In genomic region chr3:4794331-4794730, GRCh38 we compare ENCODE assay signal across 23 cellular contexts.
"Had no signal": no experiment of that assay in that cellular context is flagged by ENCODE, and none has a peak within 500 bp of the region (broad histone marks: within the 10 kb centered on the region; RNA-seq: fewer than 3 reads in every experiment).

No MANE protein-coding gene starts in this region.

- H3K27me3 ChIP-seq: esophagus squamous epithelium, ovary, right atrium auricular region, suprapubic skin, transverse colon had no signal

- H3K27ac Mint-ChIP-seq: activated CD4-positive, alpha-beta T cell treated with anti-CD3 and anti-CD28 coated beads, Interleukin-2, amount 10 ng/mL, durations not matched to agents 24 days and 14 days; activated CD8-positive, alpha-beta memory T cell treated with anti-CD3 and anti-CD28 coated beads, Interleukin-2, amount 10 ng/mL, durations not matched to agents 7 days and 5 days; activated CD8-positive, alpha-beta T cell treated with anti-CD3 and anti-CD28 coated beads for 36 hours; activated naive CD4-positive, alpha-beta T cell treated with anti-CD3 and anti-CD28 coated beads, Interleukin-2, amount 50 U/mL, for 72 hours; memory B cell; stimulated activated naive CD8-positive, alpha-beta T cell treated with anti-CD3 and anti-CD28 coated beads, Interleukin-15, amount 100 ng/mL, for 72 hours; T-helper 1 cell treated with Interleukin-12 subunit alpha and Interleukin-12 subunit beta and Interleukin-4 antibody, amounts not matched to agents 30 μg/mL and 1 μg/mL, for 36 hours had no signal

- H3K4me1 Mint-ChIP-seq: activated CD4-positive, alpha-beta T cell treated with anti-CD3 and anti-CD28 coated beads, Interleukin-2, amount 10 ng/mL, durations not matched to agents 24 days and 14 days; activated CD8-positive, alpha-beta memory T cell treated with anti-CD3 and anti-CD28 coated beads, Interleukin-2, amount 10 ng/mL, durations not matched to agents 7 days and 5 days; memory B cell; stimulated activated naive CD8-positive, alpha-beta T cell treated with anti-CD3 and anti-CD28 coated beads, Interleukin-15, amount 100 ng/mL, for 72 hours had no signal

- H3K36me3 ChIP-seq: ovary had no signal

- H3K9me3 ChIP-seq: ovary, prostate gland, suprapubic skin, transverse colon had no signal

- H3K27me3 Mint-ChIP-seq: activated CD4-positive, alpha-beta T cell treated with anti-CD3 and anti-CD28 coated beads, Interleukin-2, amount 10 ng/mL, durations not matched to agents 24 days and 14 days; activated CD8-positive, alpha-beta memory T cell treated with anti-CD3 and anti-CD28 coated beads, Interleukin-2, amount 10 ng/mL, durations not matched to agents 7 days and 5 days; activated CD8-positive, alpha-beta T cell treated with anti-CD3 and anti-CD28 coated beads for 36 hours; memory B cell; natural killer cell treated with Interleukin-12 subunit alpha and Interleukin-12 subunit beta and Interleukin-15 and Interleukin-18, amount 100 ng/mL, for 72 hours; stimulated activated naive CD8-positive, alpha-beta T cell treated with anti-CD3 and anti-CD28 coated beads, Interleukin-15, amount 100 ng/mL, for 72 hours had no signal

- H3K4me3 ChIP-seq: coronary artery, esophagus squamous epithelium, ovary, prostate gland, right atrium auricular region, skin epidermis, suprapubic skin, transverse colon had no signal

- H3K4me3 Mint-ChIP-seq: activated CD4-positive, alpha-beta T cell treated with anti-CD3 and anti-CD28 coated beads, Interleukin-2, amount 10 ng/mL, durations not matched to agents 24 days and 14 days; activated CD8-positive, alpha-beta memory T cell treated with anti-CD3 and anti-CD28 coated beads, Interleukin-2, amount 10 ng/mL, durations not matched to agents 7 days and 5 days; activated CD8-positive, alpha-beta T cell treated with anti-CD3 and anti-CD28 coated beads for 36 hours; immature natural killer cell; memory B cell; natural killer cell treated with Interleukin-12 subunit alpha and Interleukin-12 subunit beta and Interleukin-15 and Interleukin-18, amount 100 ng/mL, for 72 hours; stimulated activated naive CD8-positive, alpha-beta T cell treated with anti-CD3 and anti-CD28 coated beads, Interleukin-15, amount 100 ng/mL, for 72 hours; T-helper 1 cell treated with Interleukin-12 subunit alpha and Interleukin-12 subunit beta and Interleukin-4 antibody, amounts not matched to agents 30 μg/mL and 1 μg/mL, for 36 hours had no signal

- H3K9me3 Mint-ChIP-seq: activated CD4-positive, alpha-beta T cell treated with anti-CD3 and anti-CD28 coated beads, Interleukin-2, amount 10 ng/mL, durations not matched to agents 24 days and 14 days; activated naive CD4-positive, alpha-beta T cell treated with anti-CD3 and anti-CD28 coated beads, Interleukin-2, amount 50 U/mL, for 72 hours; immature natural killer cell; memory B cell; natural killer cell treated with Interleukin-12 subunit alpha and Interleukin-12 subunit beta and Interleukin-15 and Interleukin-18, amount 100 ng/mL, for 72 hours; stimulated activated naive CD8-positive, alpha-beta T cell treated with anti-CD3 and anti-CD28 coated beads, Interleukin-15, amount 100 ng/mL, for 72 hours had no signal

- H3K4me1 ChIP-seq: esophagus squamous epithelium, prostate gland, suprapubic skin, transverse colon had no signal

- DNase-seq: activated CD4-positive, alpha-beta T cell treated with anti-CD3 and anti-CD28 coated beads, Interleukin-2, amount 10 ng/mL, durations not matched to agents 24 days and 14 days; activated CD4-positive, CD25-positive, alpha-beta regulatory T cell; activated CD8-positive, alpha-beta memory T cell treated with anti-CD3 and anti-CD28 coated beads, Interleukin-2, amount 10 ng/mL, durations not matched to agents 7 days and 5 days; activated CD8-positive, alpha-beta T cell treated with anti-CD3 and anti-CD28 coated beads for 36 hours; activated gamma-delta T cell; activated T-cell treated with anti-CD3 and anti-CD28 coated beads for 4 hours; cerebellar nuclear complex; esophagus squamous epithelium; immature natural killer cell; ovary; stimulated activated CD4-positive, alpha-beta T cell treated with anti-CD3 and anti-CD28 coated beads, Interleukin-1b, Interleukin-23, amount 100 ng/mL, for 48 hours; stimulated activated naive CD8-positive, alpha-beta T cell treated with anti-CD3 and anti-CD28 coated beads, Interleukin-15, amount 100 ng/mL, for 72 hours; transverse colon had no signal

- FAIRE-seq: bronchial epithelial cell had no signal

- ATAC-seq: activated CD8-positive, alpha-beta memory T cell treated with anti-CD3 and anti-CD28 coated beads, Interleukin-2, amount 10 ng/mL, durations not matched to agents 7 days and 5 days; activated CD8-positive, alpha-beta T cell treated with anti-CD3 and anti-CD28 coated beads for 36 hours; activated naive CD4-positive, alpha-beta T cell treated with anti-CD3 and anti-CD28 coated beads, Interleukin-2, amount 50 U/mL, for 72 hours; natural killer cell treated with Interleukin-12 subunit alpha and Interleukin-12 subunit beta and Interleukin-15 and Interleukin-18, amount 100 ng/mL, for 72 hours; stimulated activated naive CD8-positive, alpha-beta T cell treated with anti-CD3 and anti-CD28 coated beads, Interleukin-15, amount 100 ng/mL, for 72 hours had no signal

- H3K27ac ChIP-seq: ovary, prostate gland, right atrium auricular region, skin epidermis, suprapubic skin had no signal
